Comparison of ENCODE assay signal across 23 cellular contexts in the genomic region with DNA sequence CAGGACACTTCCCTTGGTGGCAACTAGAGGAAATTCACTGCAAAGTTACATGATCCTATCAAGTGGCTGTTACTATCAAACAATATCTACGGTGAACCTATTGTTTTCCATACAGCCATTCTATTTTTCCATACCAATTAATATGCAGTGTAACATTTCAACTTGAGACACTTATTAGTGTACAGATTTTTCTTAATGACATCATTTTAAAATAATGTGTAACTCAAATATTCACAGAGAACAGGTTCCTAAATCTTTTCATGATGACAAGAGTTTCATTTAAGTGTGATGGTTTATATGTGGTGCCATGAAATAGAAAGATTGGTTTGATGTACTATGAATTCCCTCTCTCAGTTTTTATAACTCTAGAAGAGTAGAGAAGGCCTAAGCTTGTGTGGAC.
"Had no signal": no experiment of that assay in that cellular context is flagged by ENCODE, and none has a peak within 500 bp of the region (broad histone marks: within the 10 kb centered on the region; RNA-seq: fewer than 3 reads in every experiment).

No MANE protein-coding gene starts in this region.

- H3K9me3 ChIP-seq: esophagus muscularis mucosa, gastroesophageal sphincter, heart left ventricle, left lung, lower lobe of right lung, mucosa of descending colon had no signal

- H3K79me2 ChIP-seq: hepatocyte had no signal

- ATAC-seq: foreskin keratinocyte, gastroesophageal sphincter, heart left ventricle, left cardiac atrium, left lung, left ventricle myocardium superior, lower lobe of right lung, mucosa of descending colon had no signal

- DNase-seq: dermis blood vessel endothelial cell; dorsolateral prefrontal cortex; effector CD4-positive, alpha-beta T cell; effector memory CD4-positive, alpha-beta T cell; foreskin keratinocyte; heart left ventricle; hypothalamus; immature natural killer cell; left cardiac atrium; left lung; left ventricle myocardium superior; lower lobe of right lung; mesenchymal stem cell; mucosa of descending colon; naive B cell had no signal

- H3K27ac ChIP-seq: coronary artery, dorsolateral prefrontal cortex, esophagus muscularis mucosa, foreskin keratinocyte, gastroesophageal sphincter, heart left ventricle, hepatocyte, left lung, lower lobe of right lung had no signal

- H3K36me3 ChIP-seq: esophagus muscularis mucosa, gastroesophageal sphincter, heart left ventricle, left lung, lower lobe of right lung had no signal

- FAIRE-seq: colon, endothelial cell of umbilical vein, frontal cortex, keratinocyte had no signal

- H2AFZ ChIP-seq: hepatocyte had no signal

- H3K4me1 ChIP-seq: esophagus muscularis mucosa, gastroesophageal sphincter, heart left ventricle, left lung, lower lobe of right lung had no signal

- H3K4me3 ChIP-seq: coronary artery, dorsolateral prefrontal cortex, esophagus muscularis mucosa, gastroesophageal sphincter, heart left ventricle, hepatocyte, left lung, lower lobe of right lung, mucosa of descending colon had no signal

- H3K27me3 ChIP-seq: dorsolateral prefrontal cortex, esophagus muscularis mucosa, foreskin keratinocyte, gastroesophageal sphincter, heart left ventricle, hepatocyte, left lung had no signal

- H3K4me2 ChIP-seq: hepatocyte had no signal
